In the genomic region with DNA sequence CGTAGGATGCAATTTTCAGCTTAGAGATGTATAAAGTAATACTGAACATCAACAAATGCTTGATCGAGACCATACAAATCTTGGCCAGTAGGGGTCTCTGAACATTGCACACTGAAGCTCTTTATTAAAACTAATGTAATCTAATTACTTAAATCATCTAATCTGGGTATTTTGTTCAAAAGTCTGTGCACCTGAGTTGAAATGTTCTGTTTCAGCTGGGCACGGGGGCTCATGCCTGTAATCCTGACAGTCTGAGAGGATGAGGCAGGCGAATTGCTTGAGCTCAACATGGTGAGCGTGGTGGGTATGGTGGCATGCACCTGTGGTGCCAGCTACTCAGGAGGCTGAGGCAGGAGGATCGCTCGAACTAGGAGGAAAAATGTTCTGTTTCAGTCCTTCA, we compare ENCODE assay signal across 8 cellular contexts. TPM values are rescaled to one million over a fixed set of nuclear protein-coding genes. Genes with fewer than 3 reads are reported as not detected.
DNase-seq lines count a peak whose midpoint lies in the region; ATAC-seq and TF ChIP-seq lines count a peak whose summit lies in the region.

No MANE protein-coding gene starts in this region.

- H3K4me3 Mint-ChIP-seq in Calu3 (ENCODE audit: low read depth, unreplicated experiment) (no peak overlapping the region), HFFc6 (no peak overlapping the region), WTC11 (no peak overlapping the region)
- H3K4me3 Mint-ChIP-seq in stimulated activated memory B cell treated with anti-CD40 and anti-IgM and Interleukin-4, amounts not matched to agents 10 μg/mL and 1 μg/mL and 100 μg/mL, for 72 hours, result no peak overlapping the region

- peaks cover 48% of the 10 kb centered on the region for H3K27me3 Mint-ChIP-seq in Calu3 (ENCODE audit: unreplicated experiment)
- H3K27me3 Mint-ChIP-seq in HFFc6 (ENCODE audit: insufficient read depth), result no peaks in the 10 kb centered on the region
- H3K27me3 Mint-ChIP-seq in WTC11 (ENCODE audit: low read depth), result no peaks in the 10 kb centered on the region; the same call in 1 of the 2 replicates
- H3K27me3 Mint-ChIP-seq in stimulated activated memory B cell treated with anti-CD40 and anti-IgM and Interleukin-4, amounts not matched to agents 10 μg/mL and 1 μg/mL and 100 μg/mL, for 72 hours, result peaks cover 17% of the 10 kb centered on the region

- POLR2A ChIA-PET in WTC11 (lab: Charles Lee), result interaction anchor here (1.5 kb wide), 1 partner anchor 215 kb away, joined by 5 read pairs; a partner anchor contains a TSS

- CTCF ChIA-PET in Calu3 (lab: Charles Lee), result interaction anchor here (0.6 to 1.7 kb wide), 8 partner anchors 11 to 215 kb away, joined by 3 to 35 read pairs (median 5); a partner anchor contains a TSS
- CTCF ChIA-PET in WTC11 (lab: Charles Lee), result interaction anchor here (0.6 to 6.0 kb wide), 44 partner anchors 10 to 1514 kb away, joined by 3 to 75 read pairs (median 5); a partner anchor contains a TSS

- H3K9me3 Mint-ChIP-seq in Calu3 (ENCODE audit: low read depth, unreplicated experiment) (no peaks in the 10 kb centered on the region), HFFc6 (no peaks in the 10 kb centered on the region), WTC11 (peaks cover 6% of the 10 kb centered on the region)
- no peaks in the 10 kb centered on the region for H3K9me3 Mint-ChIP-seq in stimulated activated memory B cell treated with anti-CD40 and anti-IgM and Interleukin-4, amounts not matched to agents 10 μg/mL and 1 μg/mL and 100 μg/mL, for 72 hours

- ATAC-seq in WTC11, result peak; percentile 34; the same call in 1 of the 2 replicates
- ATAC-seq in GM21360 (IDR thresholded peaks at IDR 0.05; ENCODE audit: unreplicated experiment), result no peak
- no peak for ATAC-seq in stimulated activated memory B cell treated with anti-CD40 and anti-IgM and Interleukin-4, amounts not matched to agents 10 μg/mL and 1 μg/mL and 100 μg/mL, for 72 hours

- H3K4me1 Mint-ChIP-seq in Calu3 (ENCODE audit: low read depth, unreplicated experiment) (no peaks in the 10 kb centered on the region), HFFc6 (ENCODE audit: low read depth) (peaks cover 10% of the 10 kb centered on the region; the same call in 1 of the 2 replicates), WTC11 (peaks cover 12% of the 10 kb centered on the region)
- no peaks in the 10 kb centered on the region for H3K4me1 Mint-ChIP-seq in stimulated activated memory B cell treated with anti-CD40 and anti-IgM and Interleukin-4, amounts not matched to agents 10 μg/mL and 1 μg/mL and 100 μg/mL, for 72 hours

- H3K36me3 Mint-ChIP-seq in Calu3 (ENCODE audit: insufficient read depth, unreplicated experiment) (no peaks in the 10 kb centered on the region), HFFc6 (ENCODE audit: low read depth) (no peaks in the 10 kb centered on the region), WTC11 (no peaks in the 10 kb centered on the region)
- no peaks in the 10 kb centered on the region for H3K36me3 Mint-ChIP-seq in stimulated activated memory B cell treated with anti-CD40 and anti-IgM and Interleukin-4, amounts not matched to agents 10 μg/mL and 1 μg/mL and 100 μg/mL, for 72 hours

- H3K27ac Mint-ChIP-seq in Calu3 (ENCODE audit: unreplicated experiment) (no peak overlapping the region), HFFc6 (no peak overlapping the region), WTC11 (no peak overlapping the region)
- H3K27ac Mint-ChIP-seq in stimulated activated memory B cell treated with anti-CD40 and anti-IgM and Interleukin-4, amounts not matched to agents 10 μg/mL and 1 μg/mL and 100 μg/mL, for 72 hours, result no peak overlapping the region

- TF ChIP-seq CTCF in Calu3 (IDR thresholded peaks at IDR 0.05; ENCODE audit: unreplicated experiment) (peak; percentile 67), HFFc6 (IDR thresholded peaks at IDR 0.05) (peak; percentile 94), WTC11 (IDR thresholded peaks at IDR 0.05) (peak; percentile 65; the same call in 1 of the 2 replicates)

- BruUV-seq in Calu3 (replicated peaks; lab: Mats Ljungman, UMichigan), result no TSS peak

- intact Hi-C loops in Calu3 (cut with micrococcal nuclease; ENCODE audit: unreplicated experiment), result loop anchor here (1.0 kb wide), 1 partner anchor 202 kb away; no protein-coding TSS in a partner anchor

- DNase-seq in Calu3 (peak; percentile 21), HFFc6 (peak; percentile 32), WTC11 (ENCODE audit: low spot score) (no peak), epidermal melanocyte (ENCODE audit: insufficient read length, low spot score) (peak; percentile 42), pons (ENCODE audit: low spot score) (peak; percentile 47), DMS79 (lab: John Stamatoyannopoulos, UW) (no peak)

TF ChIP-seq in WTC11, 78 proteins besides CTCF, POLR2A, EP300 and RAD21 (continues in another document):
- TF ChIP-seq, protein P1, sequence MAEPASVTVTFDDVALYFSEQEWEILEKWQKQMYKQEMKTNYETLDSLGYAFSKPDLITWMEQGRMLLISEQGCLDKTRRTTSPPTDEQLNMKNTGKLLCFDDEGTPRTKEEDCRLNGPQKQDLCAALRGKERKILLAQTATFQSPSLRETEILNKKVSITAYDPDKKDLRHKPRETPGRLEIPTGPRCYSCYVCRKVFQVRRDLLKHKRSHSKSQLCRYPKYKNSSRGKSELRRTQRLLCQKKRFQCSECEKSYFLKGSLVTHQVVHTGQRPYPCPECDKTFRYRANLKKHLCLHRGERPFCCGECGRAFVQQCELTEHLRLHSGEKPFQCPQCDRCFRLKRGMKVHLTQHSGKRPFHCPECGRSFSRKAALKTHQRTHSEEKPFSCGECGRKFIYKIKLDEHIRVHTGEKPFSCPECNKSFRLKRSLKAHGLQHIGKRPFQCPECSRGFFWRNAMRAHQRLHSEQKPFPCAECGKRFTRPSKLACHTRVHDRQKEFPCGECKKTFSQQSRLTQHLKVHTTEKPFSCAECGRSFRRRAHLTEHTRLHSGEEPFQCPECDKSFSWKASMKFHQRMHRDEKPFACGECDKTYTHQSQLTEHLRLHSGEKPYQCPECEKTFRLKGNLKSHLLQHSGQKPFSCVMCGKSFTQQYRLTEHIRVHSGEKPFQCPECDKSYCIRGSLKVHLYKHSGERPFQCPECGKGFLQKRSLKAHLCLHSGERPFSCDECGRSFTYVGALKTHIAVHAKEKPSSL (CRISPR knock-in tag; conservative IDR thresholded peaks at IDR 0.05), result no peak
- TF ChIP-seq, protein P2, sequence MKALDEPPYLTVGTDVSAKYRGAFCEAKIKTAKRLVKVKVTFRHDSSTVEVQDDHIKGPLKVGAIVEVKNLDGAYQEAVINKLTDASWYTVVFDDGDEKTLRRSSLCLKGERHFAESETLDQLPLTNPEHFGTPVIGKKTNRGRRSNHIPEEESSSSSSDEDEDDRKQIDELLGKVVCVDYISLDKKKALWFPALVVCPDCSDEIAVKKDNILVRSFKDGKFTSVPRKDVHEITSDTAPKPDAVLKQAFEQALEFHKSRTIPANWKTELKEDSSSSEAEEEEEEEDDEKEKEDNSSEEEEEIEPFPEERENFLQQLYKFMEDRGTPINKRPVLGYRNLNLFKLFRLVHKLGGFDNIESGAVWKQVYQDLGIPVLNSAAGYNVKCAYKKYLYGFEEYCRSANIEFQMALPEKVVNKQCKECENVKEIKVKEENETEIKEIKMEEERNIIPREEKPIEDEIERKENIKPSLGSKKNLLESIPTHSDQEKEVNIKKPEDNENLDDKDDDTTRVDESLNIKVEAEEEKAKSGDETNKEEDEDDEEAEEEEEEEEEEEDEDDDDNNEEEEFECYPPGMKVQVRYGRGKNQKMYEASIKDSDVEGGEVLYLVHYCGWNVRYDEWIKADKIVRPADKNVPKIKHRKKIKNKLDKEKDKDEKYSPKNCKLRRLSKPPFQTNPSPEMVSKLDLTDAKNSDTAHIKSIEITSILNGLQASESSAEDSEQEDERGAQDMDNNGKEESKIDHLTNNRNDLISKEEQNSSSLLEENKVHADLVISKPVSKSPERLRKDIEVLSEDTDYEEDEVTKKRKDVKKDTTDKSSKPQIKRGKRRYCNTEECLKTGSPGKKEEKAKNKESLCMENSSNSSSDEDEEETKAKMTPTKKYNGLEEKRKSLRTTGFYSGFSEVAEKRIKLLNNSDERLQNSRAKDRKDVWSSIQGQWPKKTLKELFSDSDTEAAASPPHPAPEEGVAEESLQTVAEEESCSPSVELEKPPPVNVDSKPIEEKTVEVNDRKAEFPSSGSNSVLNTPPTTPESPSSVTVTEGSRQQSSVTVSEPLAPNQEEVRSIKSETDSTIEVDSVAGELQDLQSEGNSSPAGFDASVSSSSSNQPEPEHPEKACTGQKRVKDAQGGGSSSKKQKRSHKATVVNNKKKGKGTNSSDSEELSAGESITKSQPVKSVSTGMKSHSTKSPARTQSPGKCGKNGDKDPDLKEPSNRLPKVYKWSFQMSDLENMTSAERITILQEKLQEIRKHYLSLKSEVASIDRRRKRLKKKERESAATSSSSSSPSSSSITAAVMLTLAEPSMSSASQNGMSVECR (CRISPR knock-in tag; IDR thresholded peaks at IDR 0.05; ENCODE audit: borderline replicate concordance), result no peak
- TF ChIP-seq, protein P3, sequence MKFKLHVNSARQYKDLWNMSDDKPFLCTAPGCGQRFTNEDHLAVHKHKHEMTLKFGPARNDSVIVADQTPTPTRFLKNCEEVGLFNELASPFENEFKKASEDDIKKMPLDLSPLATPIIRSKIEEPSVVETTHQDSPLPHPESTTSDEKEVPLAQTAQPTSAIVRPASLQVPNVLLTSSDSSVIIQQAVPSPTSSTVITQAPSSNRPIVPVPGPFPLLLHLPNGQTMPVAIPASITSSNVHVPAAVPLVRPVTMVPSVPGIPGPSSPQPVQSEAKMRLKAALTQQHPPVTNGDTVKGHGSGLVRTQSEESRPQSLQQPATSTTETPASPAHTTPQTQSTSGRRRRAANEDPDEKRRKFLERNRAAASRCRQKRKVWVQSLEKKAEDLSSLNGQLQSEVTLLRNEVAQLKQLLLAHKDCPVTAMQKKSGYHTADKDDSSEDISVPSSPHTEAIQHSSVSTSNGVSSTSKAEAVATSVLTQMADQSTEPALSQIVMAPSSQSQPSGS (CRISPR knock-in tag; IDR thresholded peaks at IDR 0.05; ENCODE audit: borderline replicate concordance, low read depth), result no peak
- TF ChIP-seq, protein P4, sequence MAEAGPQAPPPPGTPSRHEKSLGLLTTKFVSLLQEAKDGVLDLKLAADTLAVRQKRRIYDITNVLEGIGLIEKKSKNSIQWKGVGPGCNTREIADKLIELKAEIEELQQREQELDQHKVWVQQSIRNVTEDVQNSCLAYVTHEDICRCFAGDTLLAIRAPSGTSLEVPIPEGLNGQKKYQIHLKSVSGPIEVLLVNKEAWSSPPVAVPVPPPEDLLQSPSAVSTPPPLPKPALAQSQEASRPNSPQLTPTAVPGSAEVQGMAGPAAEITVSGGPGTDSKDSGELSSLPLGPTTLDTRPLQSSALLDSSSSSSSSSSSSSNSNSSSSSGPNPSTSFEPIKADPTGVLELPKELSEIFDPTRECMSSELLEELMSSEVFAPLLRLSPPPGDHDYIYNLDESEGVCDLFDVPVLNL (CRISPR knock-in tag; IDR thresholded peaks at IDR 0.05; ENCODE audit: borderline replicate concordance, low read depth), result no peak
- TF ChIP-seq CBFB (CRISPR knock-in tag; IDR thresholded peaks at IDR 0.05; ENCODE audit: low read depth) (no peak), NR3C1 (CRISPR knock-in tag; conservative IDR thresholded peaks at IDR 0.05; ENCODE audit: low read depth) (no peak)

RNA-seq across cellular contexts. Expression of a gene that starts 41.0 kb away (rescaled TPM):
- total RNA-seq in Calu3 (2022) (not detected in 2 replicates), WTC11 (2021) (not detected in 3 replicates)
- total RNA-seq in HFFc6 (2021; fragmentation: NEBNext Ultra II Directional; extraction: Animal tissue kit (Norgen Biotek cat#: 25700)), result 10 to 100 TPM in 2 of 6 experiments, 1 to 10 TPM in 4; 8.5 to 54.1 (median 9.1) TPM

Comparison
In these comparisons a context has a peak if more than half of its experiments do, and no peak if none do; other contexts are left out.
1. DNase-seq: peak in Calu3 (single experiment), HFFc6 (single experiment), epidermal melanocyte (single experiment) and pons (single experiment); none in WTC11 (single experiment) and DMS79 (single experiment).
2. Peak in every context shown above with its lines, with median percentiles within 50 percentile points of each other: CTCF ChIP-seq.